ENCODE assay signal across 7 cellular contexts in genomic region chr11:68297052-68297378, GRCh38.
"Had no signal": no experiment of that assay in that cellular context is flagged by ENCODE, and none has a peak within 500 bp of the region (broad histone marks: within the 10 kb centered on the region; RNA-seq: fewer than 3 reads in every experiment).

No MANE protein-coding gene starts in this region.

- H3K9me3 ChIP-seq: breast epithelium had no signal

- H3K4me3 Mint-ChIP-seq: activated CD4-positive, alpha-beta memory T cell treated with anti-CD3 and anti-CD28 coated beads, Interleukin-2, amount 10 ng/mL, durations not matched to agents 7 days and 5 days; activated T-helper 1 cell treated with anti-CD3 and anti-CD28 coated beads, Interleukin-12 subunit alpha, Interleukin-12 subunit beta, Interleukin-2, Interleukin-4 antibody, amounts not matched to agents 30 ng/mL and 10 ng/mL and 1 ng/mL, durations not matched to agents 14 hours and 24 hours and 36 hours; T-cell had no signal

- H3K4me1 ChIP-seq: breast epithelium, foreskin keratinocyte had no signal

- H3K9me3 Mint-ChIP-seq: activated CD4-positive, alpha-beta memory T cell treated with anti-CD3 and anti-CD28 coated beads, Interleukin-2, amount 10 ng/mL, durations not matched to agents 7 days and 5 days; activated T-helper 1 cell treated with anti-CD3 and anti-CD28 coated beads, Interleukin-12 subunit alpha, Interleukin-12 subunit beta, Interleukin-2, Interleukin-4 antibody, amounts not matched to agents 30 ng/mL and 10 ng/mL and 1 ng/mL, durations not matched to agents 14 hours and 24 hours and 36 hours; nephron; T-cell had no signal

- H3K36me3 ChIP-seq: breast epithelium had no signal

- H3K27ac Mint-ChIP-seq: activated CD4-positive, alpha-beta memory T cell treated with anti-CD3 and anti-CD28 coated beads, Interleukin-2, amount 10 ng/mL, durations not matched to agents 7 days and 5 days; activated T-helper 1 cell treated with anti-CD3 and anti-CD28 coated beads, Interleukin-12 subunit alpha, Interleukin-12 subunit beta, Interleukin-2, Interleukin-4 antibody, amounts not matched to agents 30 ng/mL and 10 ng/mL and 1 ng/mL, durations not matched to agents 14 hours and 24 hours and 36 hours had no signal

- FAIRE-seq: islet of Langerhans had no signal

- H3K27me3 Mint-ChIP-seq: T-cell had no signal

- H3K36me3 Mint-ChIP-seq: T-cell had no signal

- H3K27me3 ChIP-seq: breast epithelium had no signal

- H3K4me1 Mint-ChIP-seq: nephron had no signal

- H3K27ac ChIP-seq: breast epithelium, foreskin keratinocyte had no signal
